ENCODE assay signal across 19 cellular contexts in the genomic region with DNA sequence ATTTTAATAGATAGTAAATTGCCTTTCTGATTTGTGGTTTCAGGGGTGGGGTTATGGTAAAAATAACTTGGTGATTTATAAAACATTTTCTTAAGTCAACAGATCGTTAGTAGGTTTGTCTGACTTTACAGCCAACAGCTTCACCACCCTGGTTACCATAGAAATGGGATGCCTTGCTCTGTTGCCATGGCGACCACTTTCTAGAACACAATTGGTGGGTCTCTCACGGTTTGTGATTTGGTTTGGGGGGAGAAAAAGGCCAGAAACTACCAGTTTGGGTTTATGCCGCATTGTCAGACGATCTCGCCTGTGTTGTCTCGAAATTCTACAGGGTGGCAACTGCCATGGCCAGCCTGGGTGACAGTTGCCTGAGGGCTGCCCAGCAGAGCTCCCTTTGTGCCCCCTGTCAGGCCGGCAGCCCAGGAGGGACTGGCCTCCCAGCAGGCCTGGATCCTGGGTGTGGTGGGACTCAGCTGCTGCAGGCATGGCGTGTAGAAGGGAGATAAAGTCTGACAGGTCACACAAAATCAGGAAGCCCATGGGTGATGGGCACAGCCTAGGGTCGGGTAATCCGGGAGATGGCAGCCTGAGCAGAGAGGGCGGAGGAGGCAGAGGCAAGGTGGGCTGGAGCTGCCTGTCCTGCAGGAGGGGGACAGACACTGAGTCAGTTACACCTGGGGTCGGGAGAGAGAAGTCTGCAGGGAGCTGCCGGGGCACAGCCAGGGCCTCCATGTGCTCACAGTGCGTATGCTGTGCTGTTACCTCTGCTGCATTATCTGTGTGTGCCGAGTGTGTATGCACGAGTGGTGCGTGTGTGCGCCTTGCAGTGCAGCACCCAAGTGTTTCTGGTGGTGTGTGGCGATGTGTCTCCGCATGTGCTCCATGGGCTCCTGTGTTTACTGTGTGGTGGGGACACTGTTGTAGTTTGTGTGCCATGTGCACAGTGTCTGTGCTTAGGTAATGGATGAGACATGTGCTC. TPM values are rescaled to one million over a fixed set of nuclear protein-coding genes. Genes with fewer than 3 reads are reported as not detected.
DNase-seq lines count a peak whose midpoint lies in the region; ATAC-seq and TF ChIP-seq lines count a peak whose summit lies in the region.
"Had no signal": no experiment of that assay in that cellular context is flagged by ENCODE, and none has a peak within 500 bp of the region (broad histone marks: within the 10 kb centered on the region; RNA-seq: fewer than 3 reads in every experiment).

No MANE protein-coding gene starts in this region.

- ATAC-seq in activated naive CD8-positive, alpha-beta T cell treated with anti-CD3 and anti-CD28 coated beads, Interleukin-2, amount 50 U/mL, for 24 hours = no peak
- ATAC-seq in GM18520 (IDR thresholded peaks at IDR 0.05; ENCODE audit: unreplicated experiment) = no peak
- ATAC-seq: esophagus mucosa had no signal

- H2AFZ ChIP-seq in osteoblast (ENCODE audit: low read length) = no peak overlapping the region
- H2AFZ ChIP-seq: hepatocyte had no signal

- H3K27me3 ChIP-seq in osteoblast (ENCODE audit: insufficient read depth, low read length) = peaks cover 8% of the 10 kb centered on the region
- H3K27me3 ChIP-seq: cardiac muscle cell, hepatocyte had no signal

- H3K27ac Mint-ChIP-seq in activated naive CD8-positive, alpha-beta T cell treated with anti-CD3 and anti-CD28 coated beads, Interleukin-2, amount 50 U/mL, for 24 hours = no peak overlapping the region
- H3K27ac Mint-ChIP-seq: CD4-positive, CD25-positive, alpha-beta regulatory T cell; stimulated activated naive CD8-positive, alpha-beta T cell treated with anti-CD3 and anti-CD28 coated beads, Interleukin-15, Interleukin-2, amounts not matched to agents 100 ng/mL and 50 ng/mL, for 24 hours had no signal

- H3K4me1 ChIP-seq in osteoblast (ENCODE audit: insufficient read depth, low read length) = no peaks in the 10 kb centered on the region

- H3K9me3 Mint-ChIP-seq in activated naive CD8-positive, alpha-beta T cell treated with anti-CD3 and anti-CD28 coated beads, Interleukin-2, amount 50 U/mL, for 24 hours = no peaks in the 10 kb centered on the region
- H3K9me3 Mint-ChIP-seq: CD4-positive, CD25-positive, alpha-beta regulatory T cell; stimulated activated naive CD8-positive, alpha-beta T cell treated with anti-CD3 and anti-CD28 coated beads, Interleukin-15, Interleukin-2, amounts not matched to agents 100 ng/mL and 50 ng/mL, for 24 hours had no signal

- no peaks in the 10 kb centered on the region for H3K4me1 Mint-ChIP-seq in activated naive CD8-positive, alpha-beta T cell treated with anti-CD3 and anti-CD28 coated beads, Interleukin-2, amount 50 U/mL, for 24 hours
- H3K4me1 Mint-ChIP-seq: CD4-positive, CD25-positive, alpha-beta regulatory T cell had no signal

- H3K27me3 Mint-ChIP-seq in activated naive CD8-positive, alpha-beta T cell treated with anti-CD3 and anti-CD28 coated beads, Interleukin-2, amount 50 U/mL, for 24 hours = no peaks in the 10 kb centered on the region
- H3K27me3 Mint-ChIP-seq: CD4-positive, CD25-positive, alpha-beta regulatory T cell; stimulated activated naive CD8-positive, alpha-beta T cell treated with anti-CD3 and anti-CD28 coated beads, Interleukin-15, Interleukin-2, amounts not matched to agents 100 ng/mL and 50 ng/mL, for 24 hours had no signal

- H3K79me2 ChIP-seq in osteoblast (ENCODE audit: insufficient read depth, low read length) = no peaks in the 10 kb centered on the region
- H3K79me2 ChIP-seq: hepatocyte had no signal

- TF ChIP-seq CTCF in osteoblast (IDR thresholded peaks at IDR 0.05; ENCODE audit: extremely low read depth, low read depth, low read length) = no peak

- no peaks in the 10 kb centered on the region for H4K20me1 ChIP-seq in osteoblast (ENCODE audit: insufficient read depth, low read length)

- no peaks in the 10 kb centered on the region for H3K36me3 ChIP-seq in osteoblast (ENCODE audit: insufficient read depth, low read length)
- H3K36me3 ChIP-seq: cardiac muscle cell had no signal

- no peak overlapping the region for H3K27ac ChIP-seq in osteoblast (ENCODE audit: low read depth, low read length)
- H3K27ac ChIP-seq: 22Rv1, cardiac muscle cell, hepatocyte had no signal

- H3K36me3 Mint-ChIP-seq in activated naive CD8-positive, alpha-beta T cell treated with anti-CD3 and anti-CD28 coated beads, Interleukin-2, amount 50 U/mL, for 24 hours (ENCODE audit: low read depth) = no peaks in the 10 kb centered on the region
- H3K36me3 Mint-ChIP-seq: CD4-positive, CD25-positive, alpha-beta regulatory T cell had no signal

- peak; percentile 36 for DNase-seq in DMS 273 (lab: John Stamatoyannopoulos, UW; ENCODE audit: unreplicated experiment)
- DNase-seq in DMS 273 treated with DMSO at 0.1 percent for 48 hours (lab: John Stamatoyannopoulos, UW) = no peak
- DNase-seq in NCI-H526 (lab: John Stamatoyannopoulos, UW) = peak; percentile 91 to 93
- peak; percentile 76 for DNase-seq in ecto neural progenitor cell (ENCODE audit: low spot score)
- DNase-seq in osteoblast (ENCODE audit: insufficient read length, low spot score, missing footprints) = peak; percentile 61
- DNase-seq in kidney glomerular epithelial cell (lab: John Stamatoyannopoulos, UW) = no peak
- DNase-seq in activated naive CD8-positive, alpha-beta T cell treated with anti-CD3 and anti-CD28 coated beads, Interleukin-2, amount 50 U/mL, for 24 hours = no peak
- DNase-seq: activated naive CD4-positive, alpha-beta T cell; CD4-positive, CD25-positive, alpha-beta regulatory T cell; KBM-7; NCI-H1694; SIG-M5 had no signal

- no peak overlapping the region for H3K4me3 ChIP-seq in osteoblast (ENCODE audit: insufficient read depth, low read length)
- H3K4me3 ChIP-seq: cardiac muscle cell, hepatocyte, lung had no signal

- no peak overlapping the region for H3K4me3 Mint-ChIP-seq in activated naive CD8-positive, alpha-beta T cell treated with anti-CD3 and anti-CD28 coated beads, Interleukin-2, amount 50 U/mL, for 24 hours
- H3K4me3 Mint-ChIP-seq: CD4-positive, CD25-positive, alpha-beta regulatory T cell; stimulated activated naive CD8-positive, alpha-beta T cell treated with anti-CD3 and anti-CD28 coated beads, Interleukin-15, Interleukin-2, amounts not matched to agents 100 ng/mL and 50 ng/mL, for 24 hours had no signal

- no peaks in the 10 kb centered on the region for H3K9me3 ChIP-seq in osteoblast (ENCODE audit: low read depth, low read length)

- H3K4me2 ChIP-seq in osteoblast (ENCODE audit: insufficient read depth, low read length) = no peak overlapping the region
- H3K4me2 ChIP-seq: hepatocyte had no signal

RNA-seq across cellular contexts. Expression of a gene that starts 31.1 kb away (rescaled TPM):
- under 0.01 TPM in 1 of 2 replicates, not detected in the other for total RNA-seq in osteoblast
- total RNA-seq: cardiac muscle cell; CD4-positive, CD25-positive, alpha-beta regulatory T cell; esophagus mucosa; lung had no signal

RNA-seq across cellular contexts. Expression of a gene that starts 46.3 kb away (rescaled TPM):
- not detected in 2 replicates for total RNA-seq in osteoblast
- total RNA-seq: cardiac muscle cell; CD4-positive, CD25-positive, alpha-beta regulatory T cell; esophagus mucosa; hepatocyte; lung had no signal

Comparison
In these comparisons a context has a peak if more than half of its experiments do, and no peak if none do; other contexts are left out.
1. DNase-seq: peak in DMS 273 (single experiment), NCI-H526 (2 of 2), ecto neural progenitor cell (single experiment) and osteoblast (single experiment); none in DMS 273 treated with DMSO at 0.1 percent for 48 hours (single experiment), kidney glomerular epithelial cell (single experiment) and activated naive CD8-positive, alpha-beta T cell treated with anti-CD3 and anti-CD28 coated beads, Interleukin-2, amount 50 U/mL, for 24 hours (single experiment).